Comparison of ENCODE assay signal across 17 cellular contexts in genomic region chr1:94100785-94101612, GRCh38. TPM values are rescaled to one million over a fixed set of nuclear protein-coding genes. Genes with fewer than 3 reads are reported as not detected.
DNase-seq lines count a peak whose midpoint lies in the region; ATAC-seq and TF ChIP-seq lines count a peak whose summit lies in the region.
"Had no signal": no experiment of that assay in that cellular context is flagged by ENCODE, and none has a peak within 500 bp of the region (broad histone marks: within the 10 kb centered on the region; RNA-seq: fewer than 3 reads in every experiment).

No MANE protein-coding gene starts in this region.

- H3K79me2 ChIP-seq in PC-9 (ENCODE audit: low read depth): no peaks in the 10 kb centered on the region

- POLR2A ChIA-PET in PC-9 (lab: Charles Lee; ENCODE audit: unreplicated experiment): interaction anchor here (0.6 to 1.7 kb wide), 6 partner anchors 16 to 710 kb away, joined by 3 to 14 read pairs (median 6); no protein-coding TSS in a partner anchor

- peak overlapping the region; percentile 48 for H2AFZ ChIP-seq in PC-9

- DNase-seq in EH (ENCODE audit: low read depth) (peak; percentile 86), PC-9 (peak; percentile 46 to 97), foreskin keratinocyte (peak; percentile 33 to 62), renal cortical epithelial cell (ENCODE audit: low read depth) (peak; percentile 23), NCI-H82 (lab: John Stamatoyannopoulos, UW) (no peak), activated gamma-delta T cell treated with Interleukin-2 at 50 U/mL for 16 hours (no peak), posterior vena cava (ENCODE audit: low spot score) (no peak)
- DNase-seq: activated CD8-positive, alpha-beta T cell treated with anti-CD3 and anti-CD28 coated beads, Interleukin-2, amount 10 ng/mL, durations not matched to agents 7 days and 5 days; colonic mucosa; MM.1S; NCI-H2029; NCI-H524 treated with DMSO at 0.1 percent for 48 hours; stimulated activated CD4-positive, alpha-beta T cell treated with anti-CD3 and anti-CD28 coated beads, Interleukin-12 subunit alpha, Interleukin-12 subunit beta, amount 100 ng/mL, for 4 hours; stimulated activated naive CD4-positive, alpha-beta T cell treated with Interleukin-2 at 50 U/mL for 16 hours had no signal

- no peaks in the 10 kb centered on the region for H3K9me2 ChIP-seq in PC-9 (ENCODE audit: insufficient read depth)

- H3F3A ChIP-seq in PC-9 (ENCODE audit: insufficient read depth, low read depth): peaks cover 32% of the 10 kb centered on the region; the same call in 1 of the 2 replicates

- no peaks in the 10 kb centered on the region for H3K9me3 ChIP-seq in PC-9 (ENCODE audit: insufficient read depth, low read depth)
- H3K9me3 ChIP-seq: colonic mucosa had no signal

- H3K36me3 ChIP-seq in PC-9 (ENCODE audit: low read depth): no peaks in the 10 kb centered on the region
- H3K36me3 ChIP-seq: colonic mucosa had no signal

- BruUV-seq in PC-9 (replicated peaks; lab: Mats Ljungman, UMichigan): no TSS peak

- no peaks in the 10 kb centered on the region for H4K20me1 ChIP-seq in PC-9 (ENCODE audit: insufficient read depth)

- H3K4me1 ChIP-seq in PC-9 (replicated peaks; ENCODE audit: insufficient read depth): peaks cover 47% of the 10 kb centered on the region
- peaks cover 10% of the 10 kb centered on the region for H3K4me1 ChIP-seq in foreskin keratinocyte
- H3K4me1 ChIP-seq: colonic mucosa had no signal

- H3K4me2 ChIP-seq in PC-9: peak overlapping the region; percentile 57

- no peak overlapping the region for H3K4me3 ChIP-seq in PC-9
- H3K4me3 ChIP-seq: colonic mucosa had no signal

- peak overlapping the region; percentile 79 for H3K27ac ChIP-seq in PC-9
- no peak overlapping the region for H3K27ac ChIP-seq in foreskin keratinocyte
- H3K27ac ChIP-seq: colonic mucosa had no signal

- peak; percentile 39 for ATAC-seq in foreskin keratinocyte
- ATAC-seq in HG03520 (IDR thresholded peaks at IDR 0.05; ENCODE audit: unreplicated experiment): no peak
- ATAC-seq: activated CD8-positive, alpha-beta T cell treated with anti-CD3 and anti-CD28 coated beads, Interleukin-2, amount 10 ng/mL, durations not matched to agents 7 days and 5 days had no signal

- TF ChIP-seq CTCF in PC-9 (conservative IDR thresholded peaks at IDR 0.05) (no peak), foreskin keratinocyte (conservative IDR thresholded peaks at IDR 0.05) (no peak)

- CTCF ChIA-PET in PC-9 (lab: Charles Lee): interaction anchor here (0.6 to 1.1 kb wide), 5 partner anchors 32 to 56 kb away, joined by 3 to 12 read pairs (median 3); no protein-coding TSS in a partner anchor

- intact Hi-C loops in PC-9 (cut with micrococcal nuclease; ENCODE audit: unreplicated experiment): loop anchor here (1.0 to 5.0 kb wide), 4 partner anchors 32 to 226 kb away; no protein-coding TSS in a partner anchor
- intact Hi-C loops in posterior vena cava (cut with DNase I): no loop called here

- H3K27me3 ChIP-seq in PC-9 (ENCODE audit: insufficient read depth, low read depth): no peaks in the 10 kb centered on the region
- no peaks in the 10 kb centered on the region for H3K27me3 ChIP-seq in foreskin keratinocyte
- H3K27me3 ChIP-seq: colonic mucosa had no signal

RNA-seq across cellular contexts. Expression of gene ABCA4, which starts 19.9 kb away (rescaled TPM):
- 20.0 and 20.8 TPM in 2 replicates for total RNA-seq in PC-9 (2021)
- total RNA-seq in foreskin keratinocyte: 0.03 TPM in 1 of 2 replicates, not detected in the other
- polyA plus RNA-seq in foreskin keratinocyte: 0.02 TPM in 1 of 2 replicates, not detected in the other
- 0.52 and 1.3 TPM in 2 replicates for total RNA-seq in renal cortical epithelial cell
- under 1 TPM; 0.33 to 0.42 TPM for total RNA-seq in posterior vena cava
- total RNA-seq: activated CD8-positive, alpha-beta T cell treated with anti-CD3 and anti-CD28 coated beads, Interleukin-2, amount 10 ng/mL, durations not matched to agents 7 days and 5 days; epithelial cell of proximal tubule; OCI-LY7 had no signal

Comparison
In these comparisons a context has a peak if more than half of its experiments do, and no peak if none do; other contexts are left out.
1. DNase-seq: peak in EH (single experiment), PC-9 (2 of 2), foreskin keratinocyte (2 of 2) and renal cortical epithelial cell (single experiment); none in NCI-H82 (single experiment), activated gamma-delta T cell treated with Interleukin-2 at 50 U/mL for 16 hours (single experiment) and posterior vena cava (single experiment).